In genomic region chr5:176412517-176413254, GRCh38 we compare ENCODE assay signal across 15 cellular contexts. TPM values are rescaled to one million over a fixed set of nuclear protein-coding genes. Genes with fewer than 3 reads are reported as not detected.
DNase-seq lines count a peak whose midpoint lies in the region; ATAC-seq and TF ChIP-seq lines count a peak whose summit lies in the region.
"Had no signal": no experiment of that assay in that cellular context is flagged by ENCODE, and none has a peak within 500 bp of the region (broad histone marks: within the 10 kb centered on the region; RNA-seq: fewer than 3 reads in every experiment).

No MANE protein-coding gene starts in this region.

- no peaks in the 10 kb centered on the region for H3K9me3 Mint-ChIP-seq in endothelial cell (ENCODE audit: unreplicated experiment)
- no peaks in the 10 kb centered on the region for H3K9me3 Mint-ChIP-seq in osteocyte (ENCODE audit: unreplicated experiment)

- H3K4me1 Mint-ChIP-seq in endothelial cell (ENCODE audit: unreplicated experiment) (peaks cover 4% of the 10 kb centered on the region), osteocyte (ENCODE audit: unreplicated experiment) (peaks cover 57% of the 10 kb centered on the region)

- H3K27me3 Mint-ChIP-seq in endothelial cell (ENCODE audit: unreplicated experiment) (peaks cover 11% of the 10 kb centered on the region), osteocyte (ENCODE audit: unreplicated experiment) (no peaks in the 10 kb centered on the region)

- no peaks in the 10 kb centered on the region for H3K27me3 ChIP-seq in right atrium auricular region
- H3K27me3 ChIP-seq: colonic mucosa, neutrophil had no signal

- H3K4me3 Mint-ChIP-seq in endothelial cell (ENCODE audit: unreplicated experiment) (no peak overlapping the region), osteocyte (ENCODE audit: unreplicated experiment) (no peak overlapping the region)

- DNase-seq in right atrium auricular region (ENCODE audit: low spot score) (no peak), Right ventricle myocardium superior (no peak), endothelial cell (ENCODE audit: low spot score) (no peak), osteocyte (ENCODE audit: extremely low spot score, unreplicated experiment) (no peak), amniotic stem cell (lab: John Stamatoyannopoulos, UW) (no peak), HCEC 1CT (no peak), NCI-H2171 treated with DMSO at 0.1 percent for 48 hours (lab: John Stamatoyannopoulos, UW) (no peak)
- DNase-seq: activated CD4-positive, alpha-beta T cell treated with anti-CD3 and anti-CD28 coated beads, Interleukin-2, amount 50 U/mL, for 1 hour; activated effector memory CD4-positive, alpha-beta T cell treated with anti-CD3 and anti-CD28 coated beads, Interleukin-2, amount 50 U/mL, for 16 hours; colonic mucosa; NCI-H226 had no signal

- H3K36me3 Mint-ChIP-seq in endothelial cell (ENCODE audit: low read depth, unreplicated experiment) = peaks cover 14% of the 10 kb centered on the region
- peaks cover 9% of the 10 kb centered on the region for H3K36me3 Mint-ChIP-seq in osteocyte (ENCODE audit: unreplicated experiment)

- H3K9me3 ChIP-seq in right atrium auricular region = no peaks in the 10 kb centered on the region
- H3K9me3 ChIP-seq: colonic mucosa, neutrophil had no signal

- H3K4me1 ChIP-seq in right atrium auricular region = peaks cover 0 to 62% of the 10 kb centered on the region in 2 donors
- H3K4me1 ChIP-seq: colonic mucosa had no signal

- no peak overlapping the region for H3K4me3 ChIP-seq in right atrium auricular region
- H3K4me3 ChIP-seq: colonic mucosa had no signal

- peaks cover 17% of the 10 kb centered on the region for H3K36me3 ChIP-seq in right atrium auricular region
- H3K36me3 ChIP-seq: colonic mucosa had no signal

- peak overlapping the region; percentile 50 to 74 for H3K27ac ChIP-seq in right atrium auricular region
- H3K27ac ChIP-seq: colonic mucosa, neutrophil had no signal

- ATAC-seq in Right ventricle myocardium superior (ENCODE audit: poor library complexity) (no peak), HG03460 (IDR thresholded peaks at IDR 0.05; ENCODE audit: unreplicated experiment) (no peak)
- ATAC-seq: HCT116, left lobe of liver had no signal

- TF ChIP-seq CTCF in right atrium auricular region (IDR thresholded peaks at IDR 0.05) = no peak
- TF ChIP-seq CTCF in endothelial cell (IDR thresholded peaks at IDR 0.05; ENCODE audit: unreplicated experiment) = no peak
- TF ChIP-seq CTCF in osteocyte (IDR thresholded peaks at IDR 0.05) = no peak

- H3K27ac Mint-ChIP-seq in endothelial cell (ENCODE audit: unreplicated experiment) (peak overlapping the region; percentile 30), osteocyte (ENCODE audit: unreplicated experiment) (peak overlapping the region; percentile 82)

- intact Hi-C loops in Right ventricle myocardium superior (cut with DNase I) = loop anchor here (10.0 kb wide), 1 partner anchor 122 kb away; the partner anchor contains the start of gene RNF44

RNA-seq across cellular contexts. Expression of gene CLTB, which starts 3.7 kb away (rescaled TPM):
- 100 to 1,000 TPM; 241 to 341 TPM for total RNA-seq in right atrium auricular region
- total RNA-seq in Right ventricle myocardium superior = 209 TPM
- 35.2 TPM for total RNA-seq in endothelial cell (ENCODE audit: unreplicated experiment)
- total RNA-seq in osteocyte = 89.0 and 95.1 TPM in 2 replicates

RNA-seq across cellular contexts. Expression of gene HIGD2A, which starts 24.1 kb away (rescaled TPM):
- 100 to 1,000 TPM; 231 to 249 TPM for total RNA-seq in right atrium auricular region
- 210 TPM for total RNA-seq in Right ventricle myocardium superior
- 88.3 TPM for total RNA-seq in endothelial cell (ENCODE audit: unreplicated experiment)
- total RNA-seq in osteocyte = 79.3 and 83.8 TPM in 2 replicates

RNA-seq across cellular contexts. Expression of gene NOP16, which starts 24.3 kb away (rescaled TPM):
- total RNA-seq in right atrium auricular region = 10 to 100 TPM; 11.8 to 16.0 TPM
- 18.7 TPM for total RNA-seq in Right ventricle myocardium superior
- 11.9 TPM for total RNA-seq in endothelial cell (ENCODE audit: unreplicated experiment)
- total RNA-seq in osteocyte = 15.5 and 19.8 TPM in 2 replicates

RNA-seq across cellular contexts. Expression of gene FAF2, which starts 35.5 kb away (rescaled TPM):
- total RNA-seq in right atrium auricular region = 10 to 100 TPM; 14.4 to 19.5 TPM
- total RNA-seq in Right ventricle myocardium superior = 12.3 TPM
- 40.6 TPM for total RNA-seq in endothelial cell (ENCODE audit: unreplicated experiment)
- total RNA-seq in osteocyte = 46.9 and 47.6 TPM in 2 replicates

RNA-seq across cellular contexts. Expression of gene ARL10, which starts 47.4 kb away (rescaled TPM):
- total RNA-seq in right atrium auricular region (1 to 10 TPM; 4.0 to 5.8 TPM), Right ventricle myocardium superior (5.5 TPM), endothelial cell (ENCODE audit: unreplicated experiment) (14.5 TPM), osteocyte (25.9 and 32.8 TPM in 2 replicates)
